In genomic region chr3:193899001-193899400, GRCh38 we compare ENCODE assay signal across 30 cellular contexts.
"Had no signal": no experiment of that assay in that cellular context is flagged by ENCODE, and none has a peak within 500 bp of the region (broad histone marks: within the 10 kb centered on the region; RNA-seq: fewer than 3 reads in every experiment).

No MANE protein-coding gene starts in this region.

- H3K4me3 ChIP-seq: ascending aorta, breast epithelium, cardiac muscle cell, colonic mucosa, esophagus squamous epithelium, gastroesophageal sphincter had no signal

- ATAC-seq: activated CD4-positive, CD25-positive, alpha-beta regulatory T cell treated with anti-CD3 and anti-CD28 coated beads, Interleukin-2, amount 50 U/mL, for 24 hours; activated CD8-positive, alpha-beta memory T cell treated with anti-CD3 and anti-CD28 coated beads, Interleukin-2, amount 10 ng/mL, durations not matched to agents 7 days and 5 days; activated CD8-positive, alpha-beta T cell treated with anti-CD3 and anti-CD28 coated beads, Interleukin-2, amount 10 ng/mL, durations not matched to agents 7 days and 5 days; activated naive CD4-positive, alpha-beta T cell treated with anti-CD3 and anti-CD28 coated beads, Interleukin-2, amount 50 U/mL, for 72 hours; gastroesophageal sphincter; T-helper 17 cell had no signal

- DNase-seq: activated B cell treated with CpG ODN at 0.5 μM for 24 hours; activated CD4-positive, alpha-beta memory T cell treated with anti-CD3 and anti-CD28 coated beads for 36 hours; activated CD4-positive, alpha-beta T cell treated with anti-CD3 and anti-CD28 coated beads for 48 hours; activated CD4-positive, alpha-beta T cell treated with anti-CD3 and anti-CD28 coated beads, Interleukin-2, amount 50 U/mL, for 1 hour; activated CD8-positive, alpha-beta memory T cell treated with anti-CD3 and anti-CD28 coated beads, Interleukin-2, amount 10 ng/mL, durations not matched to agents 7 days and 5 days; activated CD8-positive, alpha-beta memory T cell treated with anti-CD3 and anti-CD28 coated beads, Interleukin-2, amount 50 U/mL, for 4 hours; activated CD8-positive, alpha-beta T cell treated with anti-CD3 and anti-CD28 coated beads, Interleukin-2, amount 10 ng/mL, durations not matched to agents 7 days and 5 days; activated gamma-delta T cell; activated naive CD4-positive, alpha-beta T cell; activated naive CD4-positive, alpha-beta T cell treated with anti-CD3 and anti-CD28 coated beads, Interleukin-2, amount 10 ng/mL, durations not matched to agents 7 days and 5 days; activated naive CD8-positive, alpha-beta T cell treated with anti-CD3 and anti-CD28 coated beads, Interleukin-2, amount 10 ng/mL, durations not matched to agents 7 days and 5 days; activated T-cell treated with anti-CD3 and anti-CD28 coated beads, Interleukin-2, amount 50 U/mL, for 1 hour; activated T-cell treated with anti-CD3 and anti-CD28 coated beads, Interleukin-2, amount 50 U/mL, for 48 hours; central memory CD4-positive, alpha-beta T cell; cerebellar nuclear complex; colonic mucosa; effector CD8-positive, alpha-beta T cell; esophagus squamous epithelium; foreskin melanocyte; T-helper 1 cell; T-helper 17 cell; T1000; WERI-Rb-1 had no signal

- H3K36me3 ChIP-seq: ascending aorta, breast epithelium, cardiac muscle cell, colonic mucosa, esophagus squamous epithelium, gastroesophageal sphincter, WERI-Rb-1 had no signal

- H3K9me3 ChIP-seq: ascending aorta, breast epithelium, colonic mucosa, esophagus squamous epithelium, gastroesophageal sphincter had no signal

- H3K27ac ChIP-seq: ascending aorta, breast epithelium, cardiac muscle cell, colonic mucosa, epithelial cell of prostate, esophagus squamous epithelium, WERI-Rb-1 had no signal
